In genomic region chr15:85591622-85592021, GRCh38 we compare ENCODE assay signal across 10 cellular contexts.
"Had no signal": no experiment of that assay in that cellular context is flagged by ENCODE, and none has a peak within 500 bp of the region (broad histone marks: within the 10 kb centered on the region; RNA-seq: fewer than 3 reads in every experiment).

No MANE protein-coding gene starts in this region.

- H3K27me3 ChIP-seq: adrenal gland had no signal

- DNase-seq: activated naive CD4-positive, alpha-beta T cell treated with anti-CD3 and anti-CD28 coated beads, Interleukin-2, amount 50 U/mL, for 16 hours; activated T-cell treated with anti-CD3 and anti-CD28 coated beads, Interleukin-2, amount 50 U/mL, for 1 hour; adrenal gland; effector memory CD8-positive, alpha-beta T cell; immature natural killer cell; nephron progenitor cell; stimulated activated CD4-positive, alpha-beta T cell treated with anti-CD3 and anti-CD28 coated beads, Interleukin-4, amount 100 ng/mL, for 1 hour; stimulated activated CD8-positive, alpha-beta memory T cell treated with anti-CD3 and anti-CD28 coated beads, Interleukin-4, amount 100 ng/mL, for 48 hours; stimulated activated naive CD8-positive, alpha-beta T cell treated with anti-CD3 and anti-CD28 coated beads, Interleukin-15, Interleukin-2, amounts not matched to agents 100 U/mL and 50 U/mL, for 24 hours; T-helper 2 cell had no signal

- H3K4me3 ChIP-seq: adrenal gland had no signal

- H3K9me3 ChIP-seq: adrenal gland had no signal

- ATAC-seq: effector memory CD8-positive, alpha-beta T cell; stimulated activated naive CD8-positive, alpha-beta T cell treated with anti-CD3 and anti-CD28 coated beads, Interleukin-15, Interleukin-2, amounts not matched to agents 100 U/mL and 50 U/mL, for 24 hours had no signal
